Comparison of ENCODE assay signal across 8 cellular contexts in the genomic region with DNA sequence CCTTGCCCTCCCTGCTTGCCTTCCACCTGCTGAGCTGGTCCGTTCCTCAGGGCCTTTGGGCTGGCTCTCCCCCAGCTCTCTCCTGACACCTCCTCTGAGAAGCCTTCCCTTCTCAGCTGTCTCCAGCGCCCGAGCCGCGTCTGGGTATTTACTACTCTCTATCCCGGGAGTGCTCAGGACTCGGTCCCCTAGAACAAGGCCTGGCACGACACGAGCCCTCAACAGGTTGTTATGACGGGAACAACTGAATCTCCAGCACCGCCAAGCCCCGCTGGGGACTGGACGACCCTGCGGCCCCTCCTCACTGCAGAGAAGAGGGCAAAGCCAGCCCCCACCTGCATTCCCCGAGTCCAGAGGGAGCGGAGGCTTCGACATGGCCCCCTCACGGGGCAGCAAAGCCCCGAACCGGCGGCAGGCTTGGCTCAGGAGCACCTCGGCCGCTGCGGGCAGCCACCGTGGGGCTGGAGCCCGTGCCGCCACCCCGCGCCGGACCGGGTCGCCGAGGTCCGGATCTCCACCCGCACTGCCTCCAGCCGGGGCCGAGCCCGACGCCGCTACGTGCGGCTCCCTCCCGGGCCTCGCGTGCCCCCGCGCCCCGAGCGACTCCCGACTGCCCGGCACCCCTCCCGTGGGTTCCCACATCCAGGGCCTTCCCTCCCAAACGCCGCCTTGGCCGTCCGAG. TPM values are rescaled to one million over a fixed set of nuclear protein-coding genes. Genes with fewer than 3 reads are reported as not detected.
DNase-seq lines count a peak whose midpoint lies in the region; ATAC-seq and FAIRE-seq lines count a peak whose summit lies in the region.

No MANE protein-coding gene starts in this region.

- FAIRE-seq in HTR-8/SVneo (lab: Jason Lieb, UNC), result no peak

- H3K36me3 Mint-ChIP-seq in activated naive CD4-positive, alpha-beta T cell treated with anti-CD3 and anti-CD28 coated beads, Interleukin-2, amount 50 U/mL, for 72 hours, result peaks cover 0 to 5% of the 10 kb centered on the region in 2 donors

- ATAC-seq in Right ventricle myocardium inferior (peak; percentile 1), HG03460 (IDR thresholded peaks at IDR 0.05; ENCODE audit: unreplicated experiment) (peak; percentile 14), left ventricle myocardium superior (peak; percentile 21), sciatic nerve (no peak)
- no peak for ATAC-seq in activated naive CD4-positive, alpha-beta T cell treated with anti-CD3 and anti-CD28 coated beads, Interleukin-2, amount 50 U/mL, for 72 hours

- DNase-seq in Right ventricle myocardium inferior (ENCODE audit: missing footprints) (peak; percentile 66), cardiac septum (ENCODE audit: low spot score) (no peak), left ventricle myocardium superior (peak; percentile 60), sciatic nerve (ENCODE audit: low spot score) (peak; percentile 73), cerebellar nuclear complex (lab: John Stamatoyannopoulos, UW) (no peak), HTR-8/SVneo (ENCODE audit: insufficient read length, low spot score) (no peak)
- peak in 1 of 2 donors; percentile 24 for DNase-seq in activated naive CD4-positive, alpha-beta T cell treated with anti-CD3 and anti-CD28 coated beads, Interleukin-2, amount 50 U/mL, for 72 hours (ENCODE audit: low spot score in 2 of 2)

- intact Hi-C loops in Right ventricle myocardium inferior (cut with DNase I) (loop anchor here (5.0 kb wide), 2 partner anchors 83 to 233 kb away; partner anchors contain the start of genes ABTB1 and MGLL), cardiac septum (cut with DNase I) (loop anchor here (1.0 to 5.0 kb wide), 3 partner anchors 14 to 463 kb away; partner anchors contain the start of genes ABTB1 and SEC61A1), left ventricle myocardium superior (cut with micrococcal nuclease) (no loop called here), sciatic nerve (cut with DNase I) (no loop called here)

- H3K27ac Mint-ChIP-seq in activated naive CD4-positive, alpha-beta T cell treated with anti-CD3 and anti-CD28 coated beads, Interleukin-2, amount 50 U/mL, for 72 hours, result peak overlapping the region; percentile 82 to 87

- H3K9me3 Mint-ChIP-seq in activated naive CD4-positive, alpha-beta T cell treated with anti-CD3 and anti-CD28 coated beads, Interleukin-2, amount 50 U/mL, for 72 hours, result no peaks in the 10 kb centered on the region

RNA-seq across cellular contexts. Expression of gene TPRA1, which starts 0.8 kb away (rescaled TPM):
- total RNA-seq in Right ventricle myocardium inferior (21.3 TPM), cardiac septum (17.3 TPM), left ventricle myocardium superior (22.8 TPM), sciatic nerve (31.3 TPM)
- 10 to 100 TPM; 26.0 to 31.3 TPM for total RNA-seq in activated naive CD4-positive, alpha-beta T cell treated with anti-CD3 and anti-CD28 coated beads, Interleukin-2, amount 50 U/mL, for 72 hours

RNA-seq across cellular contexts. Expression of gene MCM2, which starts 8.5 kb away (rescaled TPM):
- total RNA-seq in Right ventricle myocardium inferior (6.9 TPM), cardiac septum (5.5 TPM), left ventricle myocardium superior (8.7 TPM), sciatic nerve (4.6 TPM)
- 100 to 1,000 TPM; 172 to 245 TPM for total RNA-seq in activated naive CD4-positive, alpha-beta T cell treated with anti-CD3 and anti-CD28 coated beads, Interleukin-2, amount 50 U/mL, for 72 hours

RNA-seq across cellular contexts. Expression of gene PODXL2, which starts 39.2 kb away (rescaled TPM):
- total RNA-seq in Right ventricle myocardium inferior, result 1.4 TPM
- 2.2 TPM for total RNA-seq in cardiac septum
- 1 to 10 TPM in 1 of 2 donors, under 1 TPM in 1; 0.43 to 1.8 TPM for total RNA-seq in activated naive CD4-positive, alpha-beta T cell treated with anti-CD3 and anti-CD28 coated beads, Interleukin-2, amount 50 U/mL, for 72 hours
- total RNA-seq in left ventricle myocardium superior, result 1.5 TPM
- total RNA-seq in sciatic nerve, result 12.1 TPM

Comparison
In these comparisons a context has a peak if more than half of its experiments do, and no peak if none do; other contexts are left out.
1. DNase-seq: peak in Right ventricle myocardium inferior (single experiment), left ventricle myocardium superior (single experiment) and sciatic nerve (single experiment); none in cardiac septum (single experiment), cerebellar nuclear complex (0 of 2) and HTR-8/SVneo (single experiment).
2. intact Hi-C loops: an anchor here in Right ventricle myocardium inferior (5.0 kb wide) and cardiac septum (1.0 to 5.0 kb wide); none called in left ventricle myocardium superior and sciatic nerve.
3. ATAC-seq: peak in Right ventricle myocardium inferior (single experiment), HG03460 (single experiment) and left ventricle myocardium superior (single experiment); none in activated naive CD4-positive, alpha-beta T cell treated with anti-CD3 and anti-CD28 coated beads, Interleukin-2, amount 50 U/mL, for 72 hours (0 of 2) and sciatic nerve (single experiment).
4. RNA of gene MCM2, which starts 8.5 kb away (total RNA-seq): 172 to 245 TPM in activated naive CD4-positive, alpha-beta T cell treated with anti-CD3 and anti-CD28 coated beads, Interleukin-2, amount 50 U/mL, for 72 hours; 8.7 TPM in left ventricle myocardium superior (single experiment), 6.9 TPM in Right ventricle myocardium inferior (single experiment), 5.5 TPM in cardiac septum (single experiment) and 4.6 TPM in sciatic nerve (single experiment); every median in the first group is over 10 times any median in the second.